22 cellular contexts compared by ENCODE assay signal in genomic region chr10:129849452-129849750, GRCh38.
"Had no signal": no experiment of that assay in that cellular context is flagged by ENCODE, and none has a peak within 500 bp of the region (broad histone marks: within the 10 kb centered on the region; RNA-seq: fewer than 3 reads in every experiment).

No MANE protein-coding gene starts in this region.

- H3K4me3 ChIP-seq: breast epithelium, MG63, SJCRH30 had no signal

- H3K4me1 Mint-ChIP-seq: activated naive CD4-positive, alpha-beta T cell treated with anti-CD3 and anti-CD28 coated beads, Interleukin-2, amount 50 U/mL, for 24 hours had no signal

- H3K27me3 ChIP-seq: MG63, SJCRH30 had no signal

- ATAC-seq: activated CD4-positive, CD25-positive, alpha-beta regulatory T cell treated with anti-CD3 and anti-CD28 coated beads, Interleukin-2, amount 50 U/mL, for 24 hours; activated CD8-positive, alpha-beta T cell treated with anti-CD3 and anti-CD28 coated beads for 36 hours; HepG2; Panc1; Right ventricle myocardium inferior had no signal

- H3K27me3 Mint-ChIP-seq: activated CD8-positive, alpha-beta T cell treated with anti-CD3 and anti-CD28 coated beads for 36 hours had no signal

- H3K27ac ChIP-seq: breast epithelium, KMS-11, SJCRH30 had no signal

- H3K36me3 ChIP-seq: breast epithelium, MG63, SJCRH30 had no signal

- H3K36me3 Mint-ChIP-seq: activated naive CD4-positive, alpha-beta T cell treated with anti-CD3 and anti-CD28 coated beads, Interleukin-2, amount 50 U/mL, for 24 hours had no signal

- DNase-seq: activated CD4-positive, alpha-beta T cell treated with anti-CD3 and anti-CD28 coated beads for 4 hours; activated CD8-positive, alpha-beta memory T cell treated with anti-CD3 and anti-CD28 coated beads, Interleukin-2, amount 50 U/mL, for 4 hours; activated CD8-positive, alpha-beta T cell treated with anti-CD3 and anti-CD28 coated beads for 36 hours; activated naive CD4-positive, alpha-beta T cell; MG63; MV-4-11; NCI-H1694 treated with DMSO at 0.1 percent for 48 hours; NCI-H2029 treated with DMSO at 0.1 percent for 48 hours; NCI-H446; NCI-H524; NCI-H82; RPMI8226; SJCRH30; SK-N-SH had no signal

- H3K9me3 Mint-ChIP-seq: activated CD8-positive, alpha-beta T cell treated with anti-CD3 and anti-CD28 coated beads for 36 hours; activated naive CD4-positive, alpha-beta T cell treated with anti-CD3 and anti-CD28 coated beads, Interleukin-2, amount 50 U/mL, for 24 hours; T-helper 1 cell treated with Interleukin-12 subunit alpha and Interleukin-12 subunit beta and Interleukin-4 antibody, amounts not matched to agents 30 μg/mL and 1 μg/mL, for 36 hours had no signal

- H3K9ac ChIP-seq: KMS-11, SK-N-SH had no signal

- H3K4me1 ChIP-seq: breast epithelium, SJCRH30 had no signal

- H3K4me2 ChIP-seq: KMS-11, SK-N-SH had no signal

- H3K27ac Mint-ChIP-seq: activated CD8-positive, alpha-beta T cell treated with anti-CD3 and anti-CD28 coated beads for 36 hours; activated naive CD4-positive, alpha-beta T cell treated with anti-CD3 and anti-CD28 coated beads, Interleukin-2, amount 50 U/mL, for 24 hours; T-helper 1 cell treated with Interleukin-12 subunit alpha and Interleukin-12 subunit beta and Interleukin-4 antibody, amounts not matched to agents 30 μg/mL and 1 μg/mL, for 36 hours had no signal

- H3K4me3 Mint-ChIP-seq: activated CD8-positive, alpha-beta T cell treated with anti-CD3 and anti-CD28 coated beads for 36 hours; activated naive CD4-positive, alpha-beta T cell treated with anti-CD3 and anti-CD28 coated beads, Interleukin-2, amount 50 U/mL, for 24 hours; T-helper 1 cell treated with Interleukin-12 subunit alpha and Interleukin-12 subunit beta and Interleukin-4 antibody, amounts not matched to agents 30 μg/mL and 1 μg/mL, for 36 hours had no signal

- H3K9me3 ChIP-seq: breast epithelium, MG63, SJCRH30, SK-N-SH had no signal
